Comparison of ENCODE assay signal across 14 cellular contexts in genomic region chr13:78309497-78310180, GRCh38.
DNase-seq lines count a peak whose midpoint lies in the region; ATAC-seq and TF ChIP-seq lines count a peak whose summit lies in the region.
"Had no signal": no experiment of that assay in that cellular context is flagged by ENCODE, and none has a peak within 500 bp of the region (broad histone marks: within the 10 kb centered on the region; RNA-seq: fewer than 3 reads in every experiment).

No MANE protein-coding gene starts in this region.

- H3K4me3 ChIP-seq in Loucy (ENCODE audit: low read length, poor library complexity, severe bottlenecking) (no peak overlapping the region), WERI-Rb-1 (ENCODE audit: low read depth, low read length) (no peak overlapping the region)
- H3K4me3 ChIP-seq: gastroesophageal sphincter had no signal

- no peak overlapping the region for H3K4me2 ChIP-seq in Loucy (ENCODE audit: low read depth, low read length, poor library complexity, severe bottlenecking)

- DNase-seq in NCI-H2171 (lab: John Stamatoyannopoulos, UW) = no peak
- no peak for DNase-seq in caudate nucleus (lab: John Stamatoyannopoulos, UW)
- no peak for DNase-seq in WERI-Rb-1
- DNase-seq in SW 1271 (lab: John Stamatoyannopoulos, UW) = no peak
- DNase-seq: activated T-cell treated with anti-CD3 and anti-CD28 coated beads, Interleukin-2, amount 50 U/mL, for 72 hours; AML-193; stimulated activated CD4-positive, alpha-beta T cell treated with anti-CD3 and anti-CD28 coated beads, Interleukin-2, amount 100 ng/mL, for 48 hours; stimulated activated naive CD8-positive, alpha-beta T cell treated with anti-CD3 and anti-CD28 coated beads, Interleukin-15, Interleukin-2, amounts not matched to agents 100 U/mL and 50 U/mL, for 24 hours had no signal

- ATAC-seq in GM18520 (IDR thresholded peaks at IDR 0.05; ENCODE audit: unreplicated experiment) (peak; percentile 93), GM21381 (IDR thresholded peaks at IDR 0.05; ENCODE audit: unreplicated experiment) (peak; percentile 89), HG02970 (IDR thresholded peaks at IDR 0.05; ENCODE audit: low FRiP score, unreplicated experiment) (peak; percentile 56)
- ATAC-seq: activated CD4-positive, CD25-positive, alpha-beta regulatory T cell treated with anti-CD3 and anti-CD28 coated beads, Interleukin-2, amount 50 U/mL, for 24 hours; activated T-cell treated with anti-CD3 and anti-CD28 coated beads, Interleukin-2, amount 50 U/mL, for 72 hours; gastroesophageal sphincter had no signal

- no peaks in the 10 kb centered on the region for H3K4me1 ChIP-seq in Loucy (ENCODE audit: insufficient read depth, low read length, poor library complexity, severe bottlenecking)
- H3K4me1 ChIP-seq: gastroesophageal sphincter had no signal

- H2AFZ ChIP-seq in Loucy (ENCODE audit: low read length) = peak overlapping the region; percentile 53

- no peaks in the 10 kb centered on the region for H3K9me2 ChIP-seq in Loucy (replicated peaks; ENCODE audit: low read depth, low read length)

- H3K9ac ChIP-seq in Loucy (ENCODE audit: low read depth, low read length, poor library complexity, severe bottlenecking) = no peak overlapping the region

- no peak overlapping the region for H3K27ac ChIP-seq in caudate nucleus (ENCODE audit: low read depth, low read length)
- H3K27ac ChIP-seq in WERI-Rb-1 = no peak overlapping the region
- H3K27ac ChIP-seq: gastroesophageal sphincter had no signal

- H3F3A ChIP-seq in Loucy (ENCODE audit: low read depth) = no peaks in the 10 kb centered on the region

- no peaks in the 10 kb centered on the region for H3K79me2 ChIP-seq in Loucy (ENCODE audit: insufficient read depth, low read length)

- H3K27me3 ChIP-seq in Loucy (ENCODE audit: insufficient read depth, low read length, poor library complexity, severe bottlenecking) (no peaks in the 10 kb centered on the region), WERI-Rb-1 (ENCODE audit: insufficient read depth, low read depth, severe bottlenecking) (no peaks in the 10 kb centered on the region)
- H3K27me3 ChIP-seq: gastroesophageal sphincter had no signal

- H3K9me3 ChIP-seq in Loucy (ENCODE audit: insufficient read depth, low read depth, low read length) = no peaks in the 10 kb centered on the region
- no peaks in the 10 kb centered on the region for H3K9me3 ChIP-seq in WERI-Rb-1 (ENCODE audit: severe bottlenecking)
- H3K9me3 ChIP-seq: gastroesophageal sphincter had no signal

- no peaks in the 10 kb centered on the region for H4K20me1 ChIP-seq in Loucy (ENCODE audit: insufficient read depth, low read length, poor library complexity, severe bottlenecking)

- H3K36me3 ChIP-seq in Loucy (ENCODE audit: insufficient read depth, low read length) (no peaks in the 10 kb centered on the region), WERI-Rb-1 (no peaks in the 10 kb centered on the region)
- H3K36me3 ChIP-seq: gastroesophageal sphincter had no signal

- no peak for TF ChIP-seq CTCF in Loucy (conservative IDR thresholded peaks at IDR 0.05; ENCODE audit: low read length)
- TF ChIP-seq CTCF in WERI-Rb-1 (IDR thresholded peaks at IDR 0.05; ENCODE audit: low read depth, low read length) = no peak
